Comparison of ENCODE assay signal across 10 cellular contexts in genomic region chr15:85044251-85044853, GRCh38.
A peak's percentile ranks its signal among the peaks of the same experiment; 100 is the strongest.
DNase-seq lines count a peak whose midpoint lies in the region; ATAC-seq, FAIRE-seq and TF ChIP-seq lines count a peak whose summit lies in the region.
"Had no signal": no experiment of that assay in that cellular context is flagged by ENCODE, and none has a peak within 500 bp of the region (broad histone marks: within the 10 kb centered on the region; RNA-seq: fewer than 3 reads in every experiment).

No MANE protein-coding gene starts in this region.

- 44% methylated on average over 3 of the region's 3 CpGs for WGBS in GM12878 (ENCODE audit: insufficient coverage, insufficient replicate concordance, low lambda C conversion rate, missing lambda C conversion rate)

- TF ChIP-seq EP300 in GM12878 (IDR thresholded peaks at IDR 0.05; ENCODE audit: borderline replicate concordance in 1 of 2, control insufficient read depth in 1 of 2, low read depth in 2 of 2, low read length in 2 of 2) = no peak

- no peak for TF ChIP-seq POLR2A in GM12878 (IDR thresholded peaks at IDR 0.05; ENCODE audit: low read depth, low read length)

- POLR2A ChIA-PET in GM12878 (lab: Charles Lee) = interaction anchor here (1.0 kb wide), 1 partner anchor 64 kb away, joined by 4 read pairs; no protein-coding TSS in a partner anchor

- BruUV-seq in GM12878 (replicated peaks; lab: Mats Ljungman, UMichigan) = no TSS peak

- ATAC-seq in HG02763 (IDR thresholded peaks at IDR 0.05; ENCODE audit: unreplicated experiment) = peak; percentile 45
- ATAC-seq in GM12878 = peak; percentile 88
- no peak for ATAC-seq in GM18909 (IDR thresholded peaks at IDR 0.05; ENCODE audit: poor library complexity, unreplicated experiment)

- peak; percentile 52 for FAIRE-seq in GM12878 (lab: Jason Lieb, UNC)
- FAIRE-seq: endometrium had no signal

- H2AFZ ChIP-seq in GM12878 (ENCODE audit: control insufficient read depth, low read depth, low read length) = no peak overlapping the region

- in situ Hi-C loops in GM12878 (cut with MboI) = loop anchor here (5.0 kb wide), 2 partner anchors 82 to 457 kb away; no protein-coding TSS in a partner anchor

- peak; percentile 85 for TF ChIP-seq RAD21 in GM12878 (IDR thresholded peaks at IDR 0.05; ENCODE audit: insufficient read depth, low read depth, low read length)

- DNase-seq in NCI-H1436 (lab: John Stamatoyannopoulos, UW) = peak; percentile 20
- DNase-seq in NCI-H1436 treated with DMSO at 0.1 percent for 48 hours (lab: John Stamatoyannopoulos, UW) = no peak
- DNase-seq in SJCRH30 = peak; percentile 38 to 66
- DNase-seq in GM12878 (ENCODE audit: low read depth, low spot score) = peak; percentile 44
- DNase-seq in iPS-NIHi7 (ENCODE audit: extremely low spot score) = peak; percentile 65
- DNase-seq in stimulated activated CD4-positive, alpha-beta T cell treated with anti-CD3 and anti-CD28 coated beads, Interleukin-2, amount 100 ng/mL, for 24 hours = peak; percentile 41 to 45

- H3K27ac ChIP-seq in SJCRH30 (no peak overlapping the region), GM12878 (ENCODE audit: control insufficient read depth, insufficient read depth) (no peak overlapping the region)
- H3K27ac ChIP-seq: BLaER1 treated with 17β-estradiol and CSF1 and Interleukin-3, amounts not matched to agents 10 nM and 100 nM had no signal

- no peaks in the 10 kb centered on the region for H4K20me1 ChIP-seq in GM12878 (ENCODE audit: control insufficient read depth, insufficient read depth)

- H3K27me3 ChIP-seq in SJCRH30 (no peaks in the 10 kb centered on the region), GM12878 (replicated peaks in 1 of 2; ENCODE audit: control insufficient read depth in 2 of 2, insufficient read depth in 2 of 2, low read length in 1 of 2) (no peaks in the 10 kb centered on the region)
- H3K27me3 ChIP-seq: BLaER1 treated with 17β-estradiol and CSF1 and Interleukin-3, amounts not matched to agents 10 nM and 100 nM had no signal

- SMC1A ChIA-PET in GM12878 (lab: Charles Lee; ENCODE audit: uncharacterized antibody, unreplicated experiment) = interaction anchor here (0.6 to 6.7 kb wide), 33 partner anchors 8 to 457 kb away, joined by 3 to 80 read pairs (median 5); partner anchors contain the start of gene PDE8A

- CTCF ChIA-PET in GM12878 (lab: Yijun Ruan, JAX) = interaction anchor here (0.7 to 4.5 kb wide), 47 partner anchors 9 to 446 kb away, joined by 3 to 47 read pairs (median 4); partner anchors contain the start of gene PDE8A

- intact Hi-C loops in GM12878 (cut with micrococcal nuclease; ENCODE audit: unreplicated experiment) = loop anchor here (1.0 to 10.0 kb wide), 4 partner anchors 64 to 457 kb away; partner anchors contain the start of gene PDE8A

- TF ChIP-seq CTCF in GM12878 (IDR thresholded peaks at IDR 0.05 in 2 of 3, conservative IDR thresholded peaks at IDR 0.05 in 1 of 3; ENCODE audit: control insufficient read depth in 2 of 3, extremely low read depth in 1 of 3, insufficient read depth in 1 of 3, low read depth in 3 of 3, low read length in 3 of 3) = peak; percentile 66 to 77 (median 74)

- H3K9me3 ChIP-seq in SJCRH30 (replicated peaks) (no peaks in the 10 kb centered on the region), GM12878 (replicated peaks; ENCODE audit: control insufficient read depth, insufficient read depth, low read length) (no peaks in the 10 kb centered on the region)

- peaks cover 15% of the 10 kb centered on the region for H3K79me2 ChIP-seq in GM12878 (ENCODE audit: control insufficient read depth, insufficient read depth, low read length)

- H3K4me2 ChIP-seq in GM12878 (ENCODE audit: control insufficient read depth, insufficient read depth) = no peak overlapping the region

- H3K36me3 ChIP-seq in SJCRH30 (no peaks in the 10 kb centered on the region), GM12878 (ENCODE audit: control insufficient read depth in 2 of 2, insufficient read depth in 2 of 2, low read length in 1 of 2) (no peaks in the 10 kb centered on the region)
- H3K36me3 ChIP-seq: BLaER1 treated with 17β-estradiol and CSF1 and Interleukin-3, amounts not matched to agents 10 nM and 100 nM had no signal

- H3K4me1 ChIP-seq in SJCRH30 (peaks cover 21% of the 10 kb centered on the region), GM12878 (ENCODE audit: control insufficient read depth, insufficient read depth, low read length) (no peaks in the 10 kb centered on the region; the same call in 1 of the 2 replicates)

- H3K9ac ChIP-seq in GM12878 (ENCODE audit: control insufficient read depth, insufficient read depth, low read length) = no peak overlapping the region
- H3K9ac ChIP-seq: BLaER1 treated with 17β-estradiol and CSF1 and Interleukin-3, amounts not matched to agents 10 nM and 100 nM had no signal

- H3K4me3 ChIP-seq in SJCRH30 (no peak overlapping the region), GM12878 (no peak overlapping the region)
- H3K4me3 ChIP-seq: BLaER1 treated with 17β-estradiol and CSF1 and Interleukin-3, amounts not matched to agents 10 nM and 100 nM had no signal

- RAD21 ChIA-PET in GM12878 (lab: Charles Lee; ENCODE audit: unreplicated experiment) = interaction anchor here (0.8 to 5.0 kb wide), 20 partner anchors 13 to 166 kb away, joined by 3 to 36 read pairs (median 4); no protein-coding TSS in a partner anchor

TF ChIP-seq in GM12878, 131 proteins besides CTCF, POLR2A, EP300 and RAD21:
- no peak for TF ChIP-seq ELK1 (IDR thresholded peaks at IDR 0.05; ENCODE audit: low read depth, low read length)
- 0 out of 2 replicates have a peak, but pooled peaks have one; percentile 12 for TF ChIP-seq NBN (IDR thresholded peaks at IDR 0.05)
- TF ChIP-seq NFIC (IDR thresholded peaks at IDR 0.05; ENCODE audit: low read depth, low read length) = no peak
- no peak for TF ChIP-seq ZZZ3 (IDR thresholded peaks at IDR 0.05; ENCODE audit: control insufficient read depth, insufficient read length, low read depth)
- TF ChIP-seq DPF2 (IDR thresholded peaks at IDR 0.05) = no peak
- no peak for TF ChIP-seq SPI1 (IDR thresholded peaks at IDR 0.05; ENCODE audit: borderline replicate concordance, insufficient read depth, low read depth, low read length)
- TF ChIP-seq SRF (IDR thresholded peaks at IDR 0.05; ENCODE audit: low read depth in 2 of 2, low read length in 2 of 2) = no peak
- no peak for TF ChIP-seq RB1 (IDR thresholded peaks at IDR 0.05; ENCODE audit: borderline replicate concordance)
- no peak for TF ChIP-seq E2F8 (IDR thresholded peaks at IDR 0.05; ENCODE audit: low read depth, partially characterized antibody)
- TF ChIP-seq SMC3 (IDR thresholded peaks at IDR 0.05; ENCODE audit: borderline replicate concordance, low read length) = peak; percentile 86
- TF ChIP-seq POU2F2 (IDR thresholded peaks at IDR 0.05; ENCODE audit: borderline replicate concordance, low read depth, low read length) = no peak
- TF ChIP-seq IKZF1 (conservative IDR thresholded peaks at IDR 0.05) = no peak
- no peak for TF ChIP-seq E2F4 (IDR thresholded peaks at IDR 0.05; ENCODE audit: low read depth, low read length)
